In the genomic region with DNA sequence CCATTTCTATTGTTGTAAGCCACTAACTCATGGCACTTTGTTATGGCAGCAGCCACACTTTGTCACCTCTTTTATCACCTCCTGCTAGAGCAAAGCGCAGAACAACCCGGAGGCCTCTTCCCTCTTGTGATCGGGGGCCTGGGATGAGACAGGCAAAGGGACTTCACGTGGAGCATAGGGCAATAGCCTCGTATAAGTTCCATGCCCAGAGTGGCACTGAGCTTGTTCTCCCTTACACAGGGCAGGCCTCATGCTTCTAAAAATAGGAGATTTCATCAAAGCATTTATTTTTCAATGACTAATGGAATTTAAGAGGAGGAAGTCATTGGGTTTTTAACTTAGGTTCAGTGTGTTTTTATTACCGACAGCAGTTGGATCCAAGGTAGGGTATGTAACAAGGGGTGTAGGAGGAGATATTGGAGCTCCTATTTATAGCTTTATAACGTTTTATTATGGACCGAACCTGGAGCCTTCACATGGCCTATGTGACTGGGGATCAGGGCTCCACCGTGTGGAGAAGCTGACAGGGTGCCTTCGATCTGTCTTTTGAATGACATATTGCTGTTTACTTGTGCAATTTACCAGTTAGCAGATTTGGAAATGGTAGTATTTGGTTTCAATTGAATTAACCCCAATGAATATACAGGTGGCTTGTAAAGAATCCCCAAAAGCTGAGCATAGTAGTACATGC, we compare ENCODE assay signal across 21 cellular contexts.
DNase-seq lines count a peak whose midpoint lies in the region; ATAC-seq and TF ChIP-seq lines count a peak whose summit lies in the region.
"Had no signal": no experiment of that assay in that cellular context is flagged by ENCODE, and none has a peak within 500 bp of the region (broad histone marks: within the 10 kb centered on the region; RNA-seq: fewer than 3 reads in every experiment).

No MANE protein-coding gene starts in this region.

- no peaks in the 10 kb centered on the region for H3K27me3 ChIP-seq in heart right ventricle
- H3K27me3 ChIP-seq: BE2C, gastrocnemius medialis, vagina had no signal

- H3K4me1 Mint-ChIP-seq in activated T-cell treated with anti-CD3 and anti-CD28 coated beads, Interleukin-2, amount 50 U/mL, for 72 hours (ENCODE audit: low read depth), result no peaks in the 10 kb centered on the region
- H3K4me1 Mint-ChIP-seq: central memory CD8-positive, alpha-beta T cell; IgD-negative memory B cell had no signal

- no peaks in the 10 kb centered on the region for H3K9me3 Mint-ChIP-seq in activated T-cell treated with anti-CD3 and anti-CD28 coated beads, Interleukin-2, amount 50 U/mL, for 72 hours
- H3K9me3 Mint-ChIP-seq: central memory CD8-positive, alpha-beta T cell; IgD-negative memory B cell had no signal

- H3K4me3 ChIP-seq in heart right ventricle, result no peak overlapping the region
- H3K4me3 ChIP-seq: gastrocnemius medialis, vagina had no signal

- ATAC-seq in heart right ventricle, result peak in 6 of 8 donors; percentile 29 to 79 (median 70)
- ATAC-seq in activated T-cell treated with anti-CD3 and anti-CD28 coated beads, Interleukin-2, amount 50 U/mL, for 72 hours (replicated peaks in 1 of 2), result no peak
- ATAC-seq in HG03159 (IDR thresholded peaks at IDR 0.05; ENCODE audit: unreplicated experiment), result no peak
- ATAC-seq: activated CD4-positive, CD25-positive, alpha-beta regulatory T cell treated with anti-CD3 and anti-CD28 coated beads, Interleukin-2, amount 50 U/mL, for 24 hours had no signal

- TF ChIP-seq CTCF in heart right ventricle (IDR thresholded peaks at IDR 0.05), result peak in 6 of 9 donors; percentile 24 to 51 (median 34)

- peaks cover 0 to 10% (median 0%) of the 10 kb centered on the region in 9 donors for H3K4me1 ChIP-seq in heart right ventricle
- H3K4me1 ChIP-seq: BE2C, gastrocnemius medialis, vagina had no signal

- no peaks in the 10 kb centered on the region for H3K27me3 Mint-ChIP-seq in activated T-cell treated with anti-CD3 and anti-CD28 coated beads, Interleukin-2, amount 50 U/mL, for 72 hours (ENCODE audit: low read depth)

- intact Hi-C loops in heart right ventricle (cut with DNase I), result loop anchor here in 1 of 10 donors (5.0 kb wide), 1 partner anchor 85 kb away; no protein-coding TSS in a partner anchor
- intact Hi-C loops in posterior cingulate gyrus (cut with DNase I), result no loop called here

- H3K27ac Mint-ChIP-seq in activated T-cell treated with anti-CD3 and anti-CD28 coated beads, Interleukin-2, amount 50 U/mL, for 72 hours, result no peak overlapping the region
- H3K27ac Mint-ChIP-seq: IgD-negative memory B cell had no signal

- DNase-seq in NCI-H1417 (lab: John Stamatoyannopoulos, UW), result peak in 2 of 3 experiments; percentile 3 to 7
- DNase-seq in NCI-H1417 treated with DMSO at 0.1 percent for 48 hours (lab: John Stamatoyannopoulos, UW), result no peak
- peak; percentile 9 for DNase-seq in HT-29 (ENCODE audit: low spot score)
- peak; percentile 63 for DNase-seq in OCI-M1 (lab: John Stamatoyannopoulos, UW)
- DNase-seq in heart right ventricle, result no peak
- DNase-seq in activated T-cell treated with anti-CD3 and anti-CD28 coated beads, Interleukin-2, amount 50 U/mL, for 72 hours, result no peak
- DNase-seq in posterior cingulate gyrus, result no peak
- DNase-seq: 8988T; activated naive CD4-positive, alpha-beta T cell treated with anti-CD3 and anti-CD28 coated beads, Interleukin-2, amount 50 U/mL, for 16 hours; activated T-cell treated with anti-CD3 and anti-CD28 coated beads, Interleukin-2, amount 50 U/mL, for 48 hours; anterior cingulate cortex; BE2C; Calu3; gastrocnemius medialis; NCI-H69; right cardiac atrium had no signal

- no peaks in the 10 kb centered on the region for H3K36me3 ChIP-seq in heart right ventricle
- H3K36me3 ChIP-seq: BE2C, gastrocnemius medialis, vagina had no signal

- H3K4me3 Mint-ChIP-seq in activated T-cell treated with anti-CD3 and anti-CD28 coated beads, Interleukin-2, amount 50 U/mL, for 72 hours, result no peak overlapping the region
- H3K4me3 Mint-ChIP-seq: central memory CD8-positive, alpha-beta T cell; IgD-negative memory B cell had no signal

- peak overlapping the region in 4 of 10 donors; percentile 21 to 36 (median 30) for H3K27ac ChIP-seq in heart right ventricle
- H3K27ac ChIP-seq: gastrocnemius medialis, vagina had no signal

- no peaks in the 10 kb centered on the region for H3K9me3 ChIP-seq in heart right ventricle
- H3K9me3 ChIP-seq: BE2C, gastrocnemius medialis, vagina had no signal

- H3K36me3 Mint-ChIP-seq in activated T-cell treated with anti-CD3 and anti-CD28 coated beads, Interleukin-2, amount 50 U/mL, for 72 hours (ENCODE audit: insufficient read depth in 2 of 2), result no peaks in the 10 kb centered on the region
- H3K36me3 Mint-ChIP-seq: IgD-negative memory B cell had no signal

- 70% methylated on average over 10 of the region's 10 CpGs for WGBS in heart right ventricle, 2 donors

Comparison
In these comparisons a context has a peak if more than half of its experiments do, and no peak if none do; other contexts are left out.
1. DNase-seq: peak in NCI-H1417 (2 of 3), HT-29 (single experiment) and OCI-M1 (single experiment); none in NCI-H1417 treated with DMSO at 0.1 percent for 48 hours (single experiment), heart right ventricle (0 of 2), activated T-cell treated with anti-CD3 and anti-CD28 coated beads, Interleukin-2, amount 50 U/mL, for 72 hours (0 of 2) and posterior cingulate gyrus (0 of 10).
2. ATAC-seq: peak in heart right ventricle (6 of 8); none in activated T-cell treated with anti-CD3 and anti-CD28 coated beads, Interleukin-2, amount 50 U/mL, for 72 hours (0 of 2) and HG03159 (single experiment).